ENCODE assay signal across 19 cellular contexts in genomic region chr12:62762645-62763044, GRCh38.
DNase-seq lines count a peak whose midpoint lies in the region; ATAC-seq and TF ChIP-seq lines count a peak whose summit lies in the region.
"Had no signal": no experiment of that assay in that cellular context is flagged by ENCODE, and none has a peak within 500 bp of the region (broad histone marks: within the 10 kb centered on the region; RNA-seq: fewer than 3 reads in every experiment).

No MANE protein-coding gene starts in this region.

- CTCF ChIA-PET in MCF 10A (lab: Yijun Ruan, JAX), result interaction anchor here (0.7 to 1.0 kb wide), 3 partner anchors 143 to 389 kb away, joined by 3 to 4 read pairs (median 4); no protein-coding TSS in a partner anchor

- no peaks in the 10 kb centered on the region for H3K9me3 Mint-ChIP-seq in MCF 10A (ENCODE audit: unreplicated experiment)
- H3K9me3 Mint-ChIP-seq: CD4-positive, CD25-positive, alpha-beta regulatory T cell had no signal

- intact Hi-C loops in MCF 10A (cut with micrococcal nuclease), result loop anchor here (1.0 kb wide), 1 partner anchor 29 kb away; no protein-coding TSS in a partner anchor
- intact Hi-C loops in breast epithelium (cut with DNase I; ENCODE audit: low total_unique reads), result no loop called here
- intact Hi-C loops in mucosa of descending colon (cut with DNase I, micrococcal nuclease), result no loop called here
- intact Hi-C loops in transverse colon (cut with DNase I; ENCODE audit: low total_unique reads), result no loop called here
- intact Hi-C loops in vagina (cut with DNase I), result no loop called here

- H3K4me3 ChIP-seq in breast epithelium (no peak overlapping the region), epithelial cell of esophagus (ENCODE audit: low read length) (no peak overlapping the region), mucosa of descending colon (no peak overlapping the region), transverse colon (no peak overlapping the region), vagina (no peak overlapping the region)
- H3K4me3 ChIP-seq: BLaER1, K562 had no signal

- H3K27me3 ChIP-seq in breast epithelium (no peaks in the 10 kb centered on the region), transverse colon (no peaks in the 10 kb centered on the region), vagina (no peaks in the 10 kb centered on the region)
- H3K27me3 ChIP-seq: BLaER1 had no signal

- no peaks in the 10 kb centered on the region for H3K36me3 Mint-ChIP-seq in MCF 10A (ENCODE audit: insufficient read depth, unreplicated experiment)
- H3K36me3 Mint-ChIP-seq: CD4-positive, CD25-positive, alpha-beta regulatory T cell had no signal

- ATAC-seq in mucosa of descending colon (peak; percentile 62), HG03460 (IDR thresholded peaks at IDR 0.05; ENCODE audit: unreplicated experiment) (no peak)
- ATAC-seq: PC-3 had no signal

- no peaks in the 10 kb centered on the region for H3K4me1 ChIP-seq in breast epithelium
- peaks cover 22% of the 10 kb centered on the region for H3K4me1 ChIP-seq in mucosa of descending colon (ENCODE audit: low read depth)
- peaks cover 0 to 36% (median 29%) of the 10 kb centered on the region in 4 donors for H3K4me1 ChIP-seq in transverse colon
- H3K4me1 ChIP-seq in vagina, result no peaks in the 10 kb centered on the region

- no peak for TF ChIP-seq EP300 in transverse colon (IDR thresholded peaks at IDR 0.05; ENCODE audit: low read depth)

- no peaks in the 10 kb centered on the region for H3K27me3 Mint-ChIP-seq in MCF 10A (ENCODE audit: insufficient read depth, unreplicated experiment)

- POLR2A ChIA-PET in MCF 10A (lab: Yijun Ruan, JAX), result interaction anchor here (0.6 to 1.2 kb wide), 3 partner anchors 21 to 1301 kb away, joined by 3 to 5 read pairs (median 3); no protein-coding TSS in a partner anchor

- in situ Hi-C loops in transverse colon (cut with MboI; ENCODE audit: low pct_ligation_motif_present in 1 of 4, low pct_unique_long_range_greater_than_20kb in 1 of 4, low sequenced_read_pairs in 3 of 4), result no loop called here

- no peaks in the 10 kb centered on the region for H3K36me3 ChIP-seq in breast epithelium
- no peaks in the 10 kb centered on the region for H3K36me3 ChIP-seq in mucosa of descending colon (ENCODE audit: low read depth)
- no peaks in the 10 kb centered on the region for H3K36me3 ChIP-seq in transverse colon
- no peaks in the 10 kb centered on the region for H3K36me3 ChIP-seq in vagina

- peak; percentile 9 for DNase-seq in MCF 10A (ENCODE audit: unreplicated experiment)
- no peak for DNase-seq in breast epithelium (ENCODE audit: low spot score in 2 of 2)
- DNase-seq in epithelial cell of esophagus (ENCODE audit: low read depth), result peak; percentile 29
- no peak for DNase-seq in mucosa of descending colon
- DNase-seq in transverse colon, result no peak
- DNase-seq in SW480 (ENCODE audit: low spot score), result no peak
- DNase-seq in vagina (ENCODE audit: extremely low spot score in 2 of 2), result no peak
- DNase-seq: CD4-positive, CD25-positive, alpha-beta regulatory T cell; Kasumi-1; NCI-H2029; NCI-H446; NCI-H524 treated with DMSO at 0.1 percent for 48 hours; NCI-H82; NK-92 treated with Interleukin-12 subunit alpha and Interleukin-12 subunit beta, amount 100 ng/mL, for 24 hours; PC-3 had no signal

- H3K27ac ChIP-seq in breast epithelium (peak overlapping the region in 1 of 2 donors; percentile 3), transverse colon (peak overlapping the region; percentile 38 to 60 (median 56)), vagina (no peak overlapping the region)
- H3K27ac ChIP-seq: 22Rv1, BLaER1 had no signal

- BruUV-seq in MCF 10A (replicated peaks; lab: Mats Ljungman, UMichigan), result no TSS peak

- H3K9me3 ChIP-seq in breast epithelium, result no peaks in the 10 kb centered on the region
- H3K9me3 ChIP-seq in mucosa of descending colon, result no peaks in the 10 kb centered on the region
- no peaks in the 10 kb centered on the region for H3K9me3 ChIP-seq in transverse colon
- no peaks in the 10 kb centered on the region for H3K9me3 ChIP-seq in vagina
- H3K9me3 ChIP-seq: BLaER1 had no signal

- no peak overlapping the region for H3K27ac Mint-ChIP-seq in MCF 10A (ENCODE audit: low read depth, unreplicated experiment)
- H3K27ac Mint-ChIP-seq: CD4-positive, CD25-positive, alpha-beta regulatory T cell had no signal

- TF ChIP-seq CTCF in MCF 10A (IDR thresholded peaks at IDR 0.05; ENCODE audit: unreplicated experiment) (no peak), breast epithelium (IDR thresholded peaks at IDR 0.05) (no peak), epithelial cell of esophagus (IDR thresholded peaks at IDR 0.05; ENCODE audit: insufficient read depth, low read depth, low read length, missing control alignments) (no peak), mucosa of descending colon (IDR thresholded peaks at IDR 0.05) (no peak), transverse colon (IDR thresholded peaks at IDR 0.05) (no peak), vagina (IDR thresholded peaks at IDR 0.05) (no peak)

- H3K4me3 Mint-ChIP-seq in MCF 10A (ENCODE audit: unreplicated experiment), result no peak overlapping the region
- H3K4me3 Mint-ChIP-seq: CD4-positive, CD25-positive, alpha-beta regulatory T cell had no signal

- no peak for TF ChIP-seq POLR2A in breast epithelium (IDR thresholded peaks at IDR 0.05)
- no peak for TF ChIP-seq POLR2A in transverse colon (IDR thresholded peaks at IDR 0.05)
- no peak for TF ChIP-seq POLR2A in vagina (IDR thresholded peaks at IDR 0.05)

- 74 to 83% methylated on average over 3 of the region's 3 CpGs for WGBS in transverse colon (ENCODE audit: low coverage in 1 of 2), 2 donors

- peaks cover 15% of the 10 kb centered on the region for H3K4me1 Mint-ChIP-seq in MCF 10A (ENCODE audit: insufficient read depth, unreplicated experiment)

Comparison
In these comparisons a context has a peak if more than half of its experiments do, and no peak if none do; other contexts are left out.
1. DNase-seq: peak in MCF 10A (single experiment) and epithelial cell of esophagus (single experiment); none in breast epithelium (0 of 2), mucosa of descending colon (0 of 3), transverse colon (single experiment), SW480 (single experiment) and vagina (0 of 2).